ENCODE assay signal across 8 cellular contexts in the genomic region with DNA sequence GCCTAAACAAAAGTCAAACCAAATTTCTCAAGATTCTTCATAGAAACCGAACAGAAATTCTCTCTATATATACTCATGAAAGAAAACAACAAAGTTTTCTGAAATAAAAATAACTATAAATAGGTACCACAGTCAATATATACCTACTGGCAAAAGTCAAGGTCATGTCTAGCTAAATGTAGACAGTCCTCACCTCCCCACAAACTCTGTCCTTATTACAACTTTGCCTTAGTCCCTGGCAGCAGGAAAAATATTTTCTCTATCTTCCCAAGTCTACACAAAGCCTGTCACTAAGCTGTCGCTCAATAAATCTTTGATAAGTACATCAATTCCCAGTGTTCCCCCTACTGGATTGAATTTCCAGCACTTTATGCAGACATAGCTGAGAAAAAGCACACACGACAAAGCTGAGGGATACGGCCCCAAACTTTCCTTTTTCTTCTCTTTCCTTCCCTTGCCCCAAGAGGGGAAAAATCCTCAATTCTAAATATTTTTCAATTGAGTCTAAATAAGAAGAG. TPM values are rescaled to one million over a fixed set of nuclear protein-coding genes. Genes with fewer than 3 reads are reported as not detected.
DNase-seq lines count a peak whose midpoint lies in the region; ATAC-seq, FAIRE-seq and TF ChIP-seq lines count a peak whose summit lies in the region.

No MANE protein-coding gene starts in this region.

- 91% methylated on average over 4 of the region's 4 CpGs for WGBS in SK-N-SH (ENCODE audit: low lambda C conversion rate)
- WGBS in stomach, 5 donors, result 32 to 48% (median 34%) methylated on average over 4 of the region's 4 CpGs

- peaks cover 12% of the 10 kb centered on the region for H3F3A ChIP-seq in SK-N-SH (replicated peaks; ENCODE audit: insufficient read depth)

- no peaks in the 10 kb centered on the region for H3K9me2 ChIP-seq in SK-N-SH

- CTCF ChIA-PET in SK-N-SH (lab: Yijun Ruan, JAX), result interaction anchor here (0.7 to 6.5 kb wide), 17 partner anchors 9 to 535 kb away, joined by 3 to 91 read pairs (median 4); a partner anchor contains a TSS
- CTCF ChIA-PET in activated CD8-positive, alpha-beta T cell treated with anti-CD3 and anti-CD28 coated beads for 36 hours (lab: Charles Lee), result interaction anchor here (0.9 to 2.7 kb wide), 10 partner anchors 18 to 710 kb away, joined by 3 to 11 read pairs (median 4); no protein-coding TSS in a partner anchor

- H3K27ac Mint-ChIP-seq in activated CD8-positive, alpha-beta T cell treated with anti-CD3 and anti-CD28 coated beads for 36 hours, result peak overlapping the region; percentile 17

- H3K4me3 ChIP-seq in SK-N-SH (ENCODE audit: low read depth in 2 of 2, low read length in 1 of 2), result no peak overlapping the region
- peak overlapping the region; percentile 80; the same call in 1 of the 2 replicates for H3K4me3 ChIP-seq in iPS-20b (ENCODE audit: low read length)
- H3K4me3 ChIP-seq in stomach, result peak overlapping the region in 3 of 4 donors; percentile 12 to 97 (median 85)

- FAIRE-seq in GM12892 (lab: Jason Lieb, UNC), result no peak

- no peaks in the 10 kb centered on the region for H3K27me3 ChIP-seq in SK-N-SH (ENCODE audit: insufficient read depth)
- H3K27me3 ChIP-seq in iPS-20b (ENCODE audit: insufficient read depth, low read length), result no peaks in the 10 kb centered on the region
- H3K27me3 ChIP-seq in stomach, result no peaks in the 10 kb centered on the region

- H3K36me3 ChIP-seq in SK-N-SH (replicated peaks in 1 of 2; ENCODE audit: control insufficient read depth in 1 of 2, insufficient read depth in 2 of 2, low read length in 1 of 2), result no peaks in the 10 kb centered on the region
- H3K36me3 ChIP-seq in iPS-20b (ENCODE audit: insufficient read depth, low read depth, low read length), result no peaks in the 10 kb centered on the region
- no peaks in the 10 kb centered on the region for H3K36me3 ChIP-seq in stomach

- TF ChIP-seq RAD21 in SK-N-SH (IDR thresholded peaks at IDR 0.05; ENCODE audit: low read length), result no peak

- ATAC-seq in SK-N-SH treated with all-trans-retinoic acid at 6 μM for 48 hours (no peak), GM21360 (IDR thresholded peaks at IDR 0.05; ENCODE audit: unreplicated experiment) (no peak), HG03097 (IDR thresholded peaks at IDR 0.05; ENCODE audit: low FRiP score, unreplicated experiment) (no peak)
- no peak for ATAC-seq in activated CD8-positive, alpha-beta T cell treated with anti-CD3 and anti-CD28 coated beads for 36 hours

- H2AFZ ChIP-seq in SK-N-SH (ENCODE audit: low read depth), result no peak overlapping the region

- H3K9ac ChIP-seq in SK-N-SH, result peak overlapping the region; percentile 38; the same call in 1 of the 2 replicates
- H3K9ac ChIP-seq in iPS-20b (ENCODE audit: low read depth, low read length), result no peak overlapping the region

- TF ChIP-seq POLR2A in stomach (IDR thresholded peaks at IDR 0.05) (no peak), GM12892 (IDR thresholded peaks at IDR 0.05; ENCODE audit: low read depth, low read length) (no peak)

- TF ChIP-seq EP300 in SK-N-SH (IDR thresholded peaks at IDR 0.05; ENCODE audit: borderline replicate concordance in 1 of 2, low read depth in 1 of 2, low read length in 1 of 2) (no peak), stomach (IDR thresholded peaks at IDR 0.05) (no peak)

- H3K9me3 Mint-ChIP-seq in activated CD8-positive, alpha-beta T cell treated with anti-CD3 and anti-CD28 coated beads for 36 hours, result peaks cover 4% of the 10 kb centered on the region

- peaks cover 9% of the 10 kb centered on the region for H3K36me3 Mint-ChIP-seq in activated CD8-positive, alpha-beta T cell treated with anti-CD3 and anti-CD28 coated beads for 36 hours (ENCODE audit: low read depth)

- DNase-seq in SK-N-SH, result no peak
- DNase-seq in activated CD8-positive, alpha-beta T cell treated with anti-CD3 and anti-CD28 coated beads for 36 hours, result no peak
- DNase-seq in stomach, result no peak
- DNase-seq in GM12892 (ENCODE audit: insufficient read length), result no peak

- no peaks in the 10 kb centered on the region for H3K9me3 ChIP-seq in SK-N-SH
- no peaks in the 10 kb centered on the region for H3K9me3 ChIP-seq in iPS-20b (ENCODE audit: insufficient read depth, low read depth, low read length)
- H3K9me3 ChIP-seq in stomach, result no peaks in the 10 kb centered on the region

- no peak for TF ChIP-seq CTCF in SK-N-SH (IDR thresholded peaks at IDR 0.05)
- TF ChIP-seq CTCF in activated CD8-positive, alpha-beta T cell treated with anti-CD3 and anti-CD28 coated beads for 36 hours (IDR thresholded peaks at IDR 0.05), result no peak
- TF ChIP-seq CTCF in stomach (IDR thresholded peaks at IDR 0.05), result no peak

- peaks cover 56% of the 10 kb centered on the region for H3K4me1 Mint-ChIP-seq in activated CD8-positive, alpha-beta T cell treated with anti-CD3 and anti-CD28 coated beads for 36 hours (ENCODE audit: low read depth)

- H3K27ac ChIP-seq in SK-N-SH (ENCODE audit: low read depth in 2 of 2, low read length in 1 of 2), result peak overlapping the region in 1 of 2 experiments; percentile 45; a peak in 1 of 4 replicates
- H3K27ac ChIP-seq in iPS-20b (ENCODE audit: low read length), result no peak overlapping the region
- peak overlapping the region in 4 of 5 donors; percentile 88 to 96 (median 94) for H3K27ac ChIP-seq in stomach

- POLR2A ChIA-PET in SK-N-SH (lab: Yijun Ruan, JAX), result interaction anchor here (0.7 kb wide), 1 partner anchor 104 kb away, joined by 3 read pairs; no protein-coding TSS in a partner anchor
- POLR2A ChIA-PET in activated CD8-positive, alpha-beta T cell treated with anti-CD3 and anti-CD28 coated beads for 36 hours (lab: Charles Lee), result interaction anchor here (0.7 to 2.4 kb wide), 4 partner anchors 13 to 127 kb away, joined by 3 to 7 read pairs (median 3); a partner anchor contains a TSS

- H3K79me2 ChIP-seq in SK-N-SH (ENCODE audit: insufficient read depth), result peaks cover 72% of the 10 kb centered on the region

- intact Hi-C loops in activated CD8-positive, alpha-beta T cell treated with anti-CD3 and anti-CD28 coated beads for 36 hours (cut with micrococcal nuclease), result loop anchor here (5.0 kb wide), 1 partner anchor 104 kb away; no protein-coding TSS in a partner anchor
- intact Hi-C loops in stomach (cut with DNase I; ENCODE audit: low total_unique reads), result no loop called here

- peak overlapping the region; percentile 78 for H3K4me2 ChIP-seq in SK-N-SH

- H3K27me3 Mint-ChIP-seq in activated CD8-positive, alpha-beta T cell treated with anti-CD3 and anti-CD28 coated beads for 36 hours, result no peaks in the 10 kb centered on the region

- H3K4me1 ChIP-seq in SK-N-SH (ENCODE audit: control insufficient read depth in 1 of 2, insufficient read depth in 2 of 2, low read depth in 1 of 2, low read length in 1 of 2) (peaks cover 19 to 41% of the 10 kb centered on the region in 2 experiments), iPS-20b (ENCODE audit: insufficient read depth, low read length) (peaks cover 19% of the 10 kb centered on the region), stomach (peaks cover 36 to 73% (median 61%) of the 10 kb centered on the region in 4 donors)

- peak overlapping the region; percentile 90 for H3K4me3 Mint-ChIP-seq in activated CD8-positive, alpha-beta T cell treated with anti-CD3 and anti-CD28 coated beads for 36 hours

- H4K20me1 ChIP-seq in SK-N-SH (ENCODE audit: insufficient read depth), result peaks cover 64% of the 10 kb centered on the region

TF ChIP-seq in SK-N-SH treated with all-trans-retinoic acid at 6 μM for 48 hours, 23 proteins besides CTCF, POLR2A, EP300 and RAD21 (continues in another document):
- TF ChIP-seq, protein P1, sequence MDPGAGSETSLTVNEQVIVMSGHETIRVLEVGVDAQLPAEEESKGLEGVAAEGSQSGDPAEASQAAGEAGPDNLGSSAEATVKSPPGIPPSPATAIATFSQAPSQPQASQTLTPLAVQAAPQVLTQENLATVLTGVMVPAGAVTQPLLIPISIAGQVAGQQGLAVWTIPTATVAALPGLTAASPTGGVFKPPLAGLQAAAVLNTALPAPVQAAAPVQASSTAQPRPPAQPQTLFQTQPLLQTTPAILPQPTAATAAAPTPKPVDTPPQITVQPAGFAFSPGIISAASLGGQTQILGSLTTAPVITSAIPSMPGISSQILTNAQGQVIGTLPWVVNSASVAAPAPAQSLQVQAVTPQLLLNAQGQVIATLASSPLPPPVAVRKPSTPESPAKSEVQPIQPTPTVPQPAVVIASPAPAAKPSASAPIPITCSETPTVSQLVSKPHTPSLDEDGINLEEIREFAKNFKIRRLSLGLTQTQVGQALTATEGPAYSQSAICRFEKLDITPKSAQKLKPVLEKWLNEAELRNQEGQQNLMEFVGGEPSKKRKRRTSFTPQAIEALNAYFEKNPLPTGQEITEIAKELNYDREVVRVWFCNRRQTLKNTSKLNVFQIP (CRISPR knock-in tag; IDR thresholded peaks at IDR 0.05; ENCODE audit: borderline replicate concordance, low read depth), result no peak
- TF ChIP-seq, protein P2, sequence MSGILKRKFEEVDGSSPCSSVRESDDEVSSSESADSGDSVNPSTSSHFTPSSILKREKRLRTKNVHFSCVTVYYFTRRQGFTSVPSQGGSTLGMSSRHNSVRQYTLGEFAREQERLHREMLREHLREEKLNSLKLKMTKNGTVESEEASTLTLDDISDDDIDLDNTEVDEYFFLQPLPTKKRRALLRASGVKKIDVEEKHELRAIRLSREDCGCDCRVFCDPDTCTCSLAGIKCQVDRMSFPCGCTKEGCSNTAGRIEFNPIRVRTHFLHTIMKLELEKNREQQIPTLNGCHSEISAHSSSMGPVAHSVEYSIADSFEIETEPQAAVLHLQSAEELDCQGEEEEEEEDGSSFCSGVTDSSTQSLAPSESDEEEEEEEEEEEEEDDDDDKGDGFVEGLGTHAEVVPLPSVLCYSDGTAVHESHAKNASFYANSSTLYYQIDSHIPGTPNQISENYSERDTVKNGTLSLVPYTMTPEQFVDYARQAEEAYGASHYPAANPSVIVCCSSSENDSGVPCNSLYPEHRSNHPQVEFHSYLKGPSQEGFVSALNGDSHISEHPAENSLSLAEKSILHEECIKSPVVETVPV (CRISPR knock-in tag; IDR thresholded peaks at IDR 0.05), result no peak
- TF ChIP-seq ZNF70 (CRISPR knock-in tag; IDR thresholded peaks at IDR 0.05), result no peak
- TF ChIP-seq ISL1 (CRISPR knock-in tag; IDR thresholded peaks at IDR 0.05), result no peak
- TF ChIP-seq CSDC2 (CRISPR knock-in tag; IDR thresholded peaks at IDR 0.05), result no peak

RNA-seq across cellular contexts. Expression of a gene that starts 2.7 kb away (rescaled TPM):
- 61.6 and 65.9 TPM in 2 replicates for polyA plus RNA-seq in SK-N-SH (2012; rRNA removed)
- polyA plus RNA-seq in SK-N-SH (2012; cell fraction: cytosol; rRNA removed), result 56.5 and 60.2 TPM in 2 replicates
- polyA plus RNA-seq in SK-N-SH (2012; cell fraction: nucleus; rRNA removed), result 71.3 and 79.2 TPM in 2 replicates
- total RNA-seq in activated CD8-positive, alpha-beta T cell treated with anti-CD3 and anti-CD28 coated beads for 36 hours, result 10 to 100 TPM; 36.5 to 40.4 TPM
- 10 to 100 TPM in 4 of 5 donors, under 1 TPM in 1; 0.58 to 81.7 (median 25.1) TPM for total RNA-seq in stomach
- 10 to 100 TPM; 15.3 to 36.0 (median 22.5) TPM for polyA plus RNA-seq in stomach
- polyA plus RNA-seq in GM12892 (2012; ENCODE audit: missing spikeins), result 31.1 TPM

Comparison
In these comparisons a context has a peak if more than half of its experiments do, and no peak if none do; other contexts are left out.
1. H3K4me3 ChIP-seq: peak in iPS-20b (single experiment) and stomach (3 of 4); none in SK-N-SH (0 of 2).